In genomic region chr4:2798399-2799301, GRCh38 we compare ENCODE assay signal across 8 cellular contexts. TPM values are rescaled to one million over a fixed set of nuclear protein-coding genes. Genes with fewer than 3 reads are reported as not detected.
DNase-seq lines count a peak whose midpoint lies in the region; ATAC-seq and TF ChIP-seq lines count a peak whose summit lies in the region.

No MANE protein-coding gene starts in this region.

- H3K36me3 Mint-ChIP-seq in CD14-positive monocyte, result peaks cover 40 to 64% of the 10 kb centered on the region in 2 donors
- no peaks in the 10 kb centered on the region for H3K36me3 Mint-ChIP-seq in activated T-helper 2 cell treated with anti-CD3 and anti-CD28 coated beads, Interferon-gamma antibody, Interleukin-2, Interleukin-4, amounts not matched to agents 10 μg/mL and 5 μg/mL and 100 μg/mL, durations not matched to agents 14 hours and 24 hours and 36 hours (ENCODE audit: low read depth)

- peak overlapping the region; percentile 5 for H3K27ac ChIP-seq in right cardiac atrium (ENCODE audit: low read length)

- TF ChIP-seq CTCF in CD14-positive monocyte (IDR thresholded peaks at IDR 0.05), result no peak

- 46% methylated on average over 33 of the region's 33 CpGs for WGBS in right cardiac atrium

- no peak overlapping the region for H3K4me3 ChIP-seq in right cardiac atrium (ENCODE audit: low read length)

- H3K4me1 ChIP-seq in right cardiac atrium (ENCODE audit: control insufficient read depth, insufficient read depth, low read length), result peaks cover 50% of the 10 kb centered on the region

- peak overlapping the region; percentile 97 to 99 (median 99) for H3K27ac Mint-ChIP-seq in CD14-positive monocyte
- H3K27ac Mint-ChIP-seq in activated T-helper 2 cell treated with anti-CD3 and anti-CD28 coated beads, Interferon-gamma antibody, Interleukin-2, Interleukin-4, amounts not matched to agents 10 μg/mL and 5 μg/mL and 100 μg/mL, durations not matched to agents 14 hours and 24 hours and 36 hours, result peak overlapping the region; percentile 87

- intact Hi-C loops in CD14-positive monocyte (cut with micrococcal nuclease) (loop anchor here (2.0 to 5.0 kb wide), 4 partner anchors 14 to 44 kb away; partner anchors contain the start of genes ADD1 (in 1 of the 2) and TNIP2 (in 1 of the 2)), right cardiac atrium (cut with DNase I) (no loop called here)
- intact Hi-C loops in activated T-helper 2 cell treated with anti-CD3 and anti-CD28 coated beads, Interferon-gamma antibody, Interleukin-2, Interleukin-4, amounts not matched to agents 10 μg/mL and 5 μg/mL and 100 μg/mL, durations not matched to agents 14 hours and 24 hours and 36 hours (cut with micrococcal nuclease), result loop anchor here (1.0 to 2.0 kb wide), 4 partner anchors 14 to 138 kb away; no protein-coding TSS in a partner anchor

- peak overlapping the region; percentile 96 to 97 for H3K4me3 Mint-ChIP-seq in CD14-positive monocyte
- H3K4me3 Mint-ChIP-seq in activated T-helper 2 cell treated with anti-CD3 and anti-CD28 coated beads, Interferon-gamma antibody, Interleukin-2, Interleukin-4, amounts not matched to agents 10 μg/mL and 5 μg/mL and 100 μg/mL, durations not matched to agents 14 hours and 24 hours and 36 hours (ENCODE audit: low read depth), result peak overlapping the region; percentile 79

- H3K27me3 ChIP-seq in right cardiac atrium (ENCODE audit: control insufficient read depth, insufficient read depth), result no peaks in the 10 kb centered on the region

- peak; percentile 58 for ATAC-seq in GM19438 (IDR thresholded peaks at IDR 0.05; ENCODE audit: low read depth, unreplicated experiment)
- ATAC-seq in right cardiac atrium, result peak; percentile 3 to 35
- ATAC-seq in GM21526 (IDR thresholded peaks at IDR 0.05; ENCODE audit: low FRiP score, unreplicated experiment), result no peak

- H3K9me3 Mint-ChIP-seq in CD14-positive monocyte, result no peaks in the 10 kb centered on the region
- H3K9me3 Mint-ChIP-seq in activated T-helper 2 cell treated with anti-CD3 and anti-CD28 coated beads, Interferon-gamma antibody, Interleukin-2, Interleukin-4, amounts not matched to agents 10 μg/mL and 5 μg/mL and 100 μg/mL, durations not matched to agents 14 hours and 24 hours and 36 hours, result no peaks in the 10 kb centered on the region

- H3K27me3 Mint-ChIP-seq in CD14-positive monocyte (ENCODE audit: low read depth in 3 of 3), result peaks cover 0 to 4% (median 2%) of the 10 kb centered on the region in 3 donors
- H3K27me3 Mint-ChIP-seq in activated T-helper 2 cell treated with anti-CD3 and anti-CD28 coated beads, Interferon-gamma antibody, Interleukin-2, Interleukin-4, amounts not matched to agents 10 μg/mL and 5 μg/mL and 100 μg/mL, durations not matched to agents 14 hours and 24 hours and 36 hours (ENCODE audit: low read depth), result no peaks in the 10 kb centered on the region

- H3K4me1 Mint-ChIP-seq in CD14-positive monocyte, result peaks cover 71% of the 10 kb centered on the region
- H3K4me1 Mint-ChIP-seq in activated T-helper 2 cell treated with anti-CD3 and anti-CD28 coated beads, Interferon-gamma antibody, Interleukin-2, Interleukin-4, amounts not matched to agents 10 μg/mL and 5 μg/mL and 100 μg/mL, durations not matched to agents 14 hours and 24 hours and 36 hours (ENCODE audit: low read depth), result peaks cover 51% of the 10 kb centered on the region

- peak; percentile 88 for DNase-seq in CD14-positive monocyte (ENCODE audit: low spot score)
- peak; percentile 77 for DNase-seq in NCI-H1092 (lab: John Stamatoyannopoulos, UW)
- DNase-seq in activated T-helper 2 cell treated with anti-CD3 and anti-CD28 coated beads, Interferon-gamma antibody, Interleukin-2, Interleukin-4, amounts not matched to agents 10 μg/mL and 5 μg/mL and 100 μg/mL, durations not matched to agents 14 hours and 24 hours and 36 hours (ENCODE audit: low spot score), result peak; percentile 35
- peak; percentile 81 to 92 (median 92) for DNase-seq in right cardiac atrium
- peak in 5 of 6 experiments; percentile 13 to 59 (median 39) for DNase-seq in stimulated activated naive CD4-positive, alpha-beta T cell (lab: John Stamatoyannopoulos, UW)
- DNase-seq in GM03348 (ENCODE audit: low spot score), result no peak

- H3K9me3 ChIP-seq in right cardiac atrium (ENCODE audit: control insufficient read depth, low read length), result no peaks in the 10 kb centered on the region

RNA-seq across cellular contexts. Expression of gene SH3BP2, which starts 5.8 kb away (rescaled TPM):
- polyA plus RNA-seq in CD14-positive monocyte, result 10 to 100 TPM; 19.1 to 26.9 TPM
- 64.3 and 72.7 TPM in 2 replicates for total RNA-seq in activated T-helper 2 cell treated with anti-CD3 and anti-CD28 coated beads, Interferon-gamma antibody, Interleukin-2, Interleukin-4, amounts not matched to agents 10 μg/mL and 5 μg/mL and 100 μg/mL, durations not matched to agents 14 hours and 24 hours and 36 hours
- 10 to 100 TPM; 20.5 to 28.8 (median 26.3) TPM for total RNA-seq in right cardiac atrium
- polyA plus RNA-seq in right cardiac atrium, result 21.7 TPM

RNA-seq across cellular contexts. Expression of gene TNIP2, which starts 42.5 kb away (rescaled TPM):
- polyA plus RNA-seq in CD14-positive monocyte (10 to 100 TPM; 27.6 to 28.2 TPM), right cardiac atrium (24.9 TPM)
- total RNA-seq in activated T-helper 2 cell treated with anti-CD3 and anti-CD28 coated beads, Interferon-gamma antibody, Interleukin-2, Interleukin-4, amounts not matched to agents 10 μg/mL and 5 μg/mL and 100 μg/mL, durations not matched to agents 14 hours and 24 hours and 36 hours, result 69.2 and 72.1 TPM in 2 replicates
- total RNA-seq in right cardiac atrium, result 10 to 100 TPM; 20.2 to 28.0 (median 24.6) TPM

RNA-seq across cellular contexts. Expression of gene ADD1, which starts 45.0 kb away (rescaled TPM):
- polyA plus RNA-seq in CD14-positive monocyte (100 to 1,000 TPM in 1 of 2 donors, 10 to 100 TPM in 1; 76.1 to 103 TPM), right cardiac atrium (207 TPM)
- total RNA-seq in activated T-helper 2 cell treated with anti-CD3 and anti-CD28 coated beads, Interferon-gamma antibody, Interleukin-2, Interleukin-4, amounts not matched to agents 10 μg/mL and 5 μg/mL and 100 μg/mL, durations not matched to agents 14 hours and 24 hours and 36 hours, result 240 and 242 TPM in 2 replicates
- 100 to 1,000 TPM; 215 to 256 (median 236) TPM for total RNA-seq in right cardiac atrium

Comparison
In these comparisons a context has a peak if more than half of its experiments do, and no peak if none do; other contexts are left out.
1. intact Hi-C loops: an anchor here in CD14-positive monocyte (2.0 to 5.0 kb wide) and activated T-helper 2 cell treated with anti-CD3 and anti-CD28 coated beads, Interferon-gamma antibody, Interleukin-2, Interleukin-4, amounts not matched to agents 10 μg/mL and 5 μg/mL and 100 μg/mL, durations not matched to agents 14 hours and 24 hours and 36 hours (1.0 to 2.0 kb wide); none called in right cardiac atrium.